In the genomic region with DNA sequence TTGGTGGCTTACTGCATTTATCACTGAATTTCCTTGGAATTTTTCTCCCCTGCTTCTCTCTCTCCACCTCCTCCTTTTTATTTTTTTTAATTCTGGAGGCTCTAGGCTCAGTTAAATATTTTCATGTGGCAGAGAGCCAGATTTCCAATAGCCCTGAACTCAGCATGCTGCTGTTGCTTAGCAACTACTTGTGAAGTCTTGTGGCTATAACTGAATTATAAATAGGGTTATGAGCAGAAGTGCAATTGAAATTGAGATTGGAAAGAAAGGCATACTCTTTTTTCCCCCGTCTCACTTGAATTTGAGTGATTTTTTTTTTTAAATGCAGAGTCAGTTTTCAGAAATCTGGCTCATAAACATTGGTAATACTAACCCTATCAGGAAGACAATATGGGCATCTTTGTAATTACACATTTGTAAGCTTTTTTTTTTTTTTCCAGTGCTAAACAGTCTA, we compare ENCODE assay signal across 8 cellular contexts. TPM values are rescaled to one million over a fixed set of nuclear protein-coding genes. Genes with fewer than 3 reads are reported as not detected.
A peak's percentile ranks its signal among the peaks of the same experiment; 100 is the strongest.
DNase-seq lines count a peak whose midpoint lies in the region; ATAC-seq, FAIRE-seq and TF ChIP-seq lines count a peak whose summit lies in the region.

No MANE protein-coding gene starts in this region.

- peaks cover 5% of the 10 kb centered on the region for H3K9me3 Mint-ChIP-seq in activated CD4-positive, alpha-beta T cell treated with anti-CD3 and anti-CD28 coated beads, Interleukin-2, amount 10 ng/mL, durations not matched to agents 7 days and 5 days

- DNase-seq in activated CD4-positive, alpha-beta T cell treated with anti-CD3 and anti-CD28 coated beads, Interleukin-2, amount 10 ng/mL, durations not matched to agents 7 days and 5 days = no peak
- DNase-seq in activated CD4-positive, alpha-beta T cell treated with anti-CD3 and anti-CD28 coated beads, Interleukin-2, amount 50 U/mL, for 1 hour = no peak
- DNase-seq in NCI-H345 treated with DMSO at 0.1 percent for 48 hours (lab: John Stamatoyannopoulos, UW; ENCODE audit: unreplicated experiment) (peak; percentile 90), body of pancreas (peak in 3 of 4 donors; percentile 38 to 72 (median 52)), kidney (no peak), stomach (no peak)
- DNase-seq in activated CD4-positive, CD25-positive, alpha-beta regulatory T cell (lab: John Stamatoyannopoulos, UW) = no peak

- CTCF ChIA-PET in activated CD4-positive, alpha-beta T cell treated with anti-CD3 and anti-CD28 coated beads, Interleukin-2, amount 10 ng/mL, durations not matched to agents 7 days and 5 days (lab: Charles Lee) = interaction anchor here (1.0 to 1.1 kb wide), 2 partner anchors 10 to 31 kb away, joined by 3 to 4 read pairs; no protein-coding TSS in a partner anchor

- POLR2A ChIA-PET in activated CD4-positive, alpha-beta T cell treated with anti-CD3 and anti-CD28 coated beads, Interleukin-2, amount 10 ng/mL, durations not matched to agents 7 days and 5 days (lab: Charles Lee) = no interaction called here

- no peak overlapping the region for H3K4me3 Mint-ChIP-seq in activated CD4-positive, alpha-beta T cell treated with anti-CD3 and anti-CD28 coated beads, Interleukin-2, amount 10 ng/mL, durations not matched to agents 7 days and 5 days

- TF ChIP-seq POLR2A in body of pancreas (IDR thresholded peaks at IDR 0.05) (no peak), stomach (IDR thresholded peaks at IDR 0.05) (no peak)

- peak; percentile 97 for FAIRE-seq in kidney (lab: Jason Lieb, UNC)

- H3K27me3 ChIP-seq in body of pancreas (no peaks in the 10 kb centered on the region), stomach (no peaks in the 10 kb centered on the region)

- 0 to 4% methylated on average over 1 of the region's 1 CpG for WGBS in body of pancreas, 2 donors
- 6 to 12% (median 9%) methylated on average over 1 of the region's 1 CpG for WGBS in stomach, 5 donors

- ATAC-seq in HG03139 (IDR thresholded peaks at IDR 0.05; ENCODE audit: unreplicated experiment) (peak; percentile 62), body of pancreas (peak; percentile 94)

- peak overlapping the region; percentile 28 for H3K27ac Mint-ChIP-seq in activated CD4-positive, alpha-beta T cell treated with anti-CD3 and anti-CD28 coated beads, Interleukin-2, amount 10 ng/mL, durations not matched to agents 7 days and 5 days

- no peak overlapping the region for H3K4me3 ChIP-seq in body of pancreas
- peak overlapping the region; percentile 26 to 34 for H3K4me3 ChIP-seq in kidney (ENCODE audit: low read length in 2 of 2)
- H3K4me3 ChIP-seq in stomach = no peak overlapping the region

- peaks cover 43% of the 10 kb centered on the region for H3K36me3 Mint-ChIP-seq in activated CD4-positive, alpha-beta T cell treated with anti-CD3 and anti-CD28 coated beads, Interleukin-2, amount 10 ng/mL, durations not matched to agents 7 days and 5 days (ENCODE audit: low read depth)

- H3K27me3 Mint-ChIP-seq in activated CD4-positive, alpha-beta T cell treated with anti-CD3 and anti-CD28 coated beads, Interleukin-2, amount 10 ng/mL, durations not matched to agents 7 days and 5 days = no peaks in the 10 kb centered on the region

- no peaks in the 10 kb centered on the region for H3K36me3 ChIP-seq in body of pancreas (replicated peaks in 1 of 2; ENCODE audit: insufficient read depth in 1 of 2, low read depth in 2 of 2)
- no peaks in the 10 kb centered on the region for H3K36me3 ChIP-seq in kidney (ENCODE audit: control insufficient read depth in 1 of 2, insufficient read depth in 2 of 2, low read length in 2 of 2)
- no peaks in the 10 kb centered on the region for H3K36me3 ChIP-seq in stomach

- H3K4me1 Mint-ChIP-seq in activated CD4-positive, alpha-beta T cell treated with anti-CD3 and anti-CD28 coated beads, Interleukin-2, amount 10 ng/mL, durations not matched to agents 7 days and 5 days = peaks cover 67% of the 10 kb centered on the region

- TF ChIP-seq CTCF in body of pancreas (IDR thresholded peaks at IDR 0.05) (no peak), kidney (IDR thresholded peaks at IDR 0.05; ENCODE audit: borderline replicate concordance, extremely low read depth, insufficient read depth) (no peak), stomach (IDR thresholded peaks at IDR 0.05) (no peak)

- H3K4me1 ChIP-seq in body of pancreas (peaks cover 23% of the 10 kb centered on the region), kidney (ENCODE audit: control insufficient read depth in 1 of 2, insufficient read depth in 1 of 2, low read depth in 1 of 2, low read length in 2 of 2) (peaks cover 4 to 13% of the 10 kb centered on the region in 2 donors), stomach (peaks cover 13 to 44% (median 22%) of the 10 kb centered on the region in 4 donors)

- intact Hi-C loops in body of pancreas (cut with DNase I) (no loop called here), kidney (cut with DNase I) (loop anchor here (5.0 kb wide), 1 partner anchor 36 kb away; the partner anchor contains the start of gene ATF7IP), stomach (cut with DNase I; ENCODE audit: low total_unique reads) (no loop called here)

- H3K9me3 ChIP-seq in body of pancreas (no peaks in the 10 kb centered on the region), kidney (ENCODE audit: control insufficient read depth in 1 of 2, low read length in 2 of 2) (peaks cover 2 to 4% of the 10 kb centered on the region in 2 donors), stomach (peaks cover 0 to 6% (median 0%) of the 10 kb centered on the region in 4 donors)

- H3K27ac ChIP-seq in body of pancreas (peak overlapping the region in 2 of 4 donors; percentile 48 to 49), kidney (ENCODE audit: low read depth in 2 of 2, low read length in 2 of 2) (peak overlapping the region in 1 of 2 donors; percentile 12), stomach (peak overlapping the region in 3 of 5 donors; percentile 16 to 58 (median 34))

- H3K9ac ChIP-seq in kidney (ENCODE audit: low read length in 2 of 2) = peak overlapping the region in 1 of 2 donors; percentile 27

- no peak for TF ChIP-seq EP300 in stomach (IDR thresholded peaks at IDR 0.05)

RNA-seq across cellular contexts. Expression of gene ATF7IP, which starts 38.3 kb away (rescaled TPM):
- 100 to 1,000 TPM in 1 of 2 experiments, 10 to 100 TPM in 1; 96.7 to 108 TPM for total RNA-seq in activated CD4-positive, alpha-beta T cell treated with anti-CD3 and anti-CD28 coated beads, Interleukin-2, amount 10 ng/mL, durations not matched to agents 7 days and 5 days
- 10 to 100 TPM; 37.6 to 80.8 TPM for total RNA-seq in body of pancreas
- total RNA-seq in kidney = 97.1 TPM
- 6.3 TPM for polyA plus RNA-seq in kidney (ENCODE audit: insufficient read depth, low read depth, low replicate concordance)
- total RNA-seq in stomach = 10 to 100 TPM; 47.5 to 91.0 (median 84.8) TPM
- polyA plus RNA-seq in stomach = 1 to 10 TPM; 4.9 to 6.5 (median 5.7) TPM

Comparison
In these comparisons a context has a peak if more than half of its experiments do, and no peak if none do; other contexts are left out.
1. DNase-seq: peak in NCI-H345 treated with DMSO at 0.1 percent for 48 hours (single experiment) and body of pancreas (3 of 4); none in activated CD4-positive, alpha-beta T cell treated with anti-CD3 and anti-CD28 coated beads, Interleukin-2, amount 10 ng/mL, durations not matched to agents 7 days and 5 days (single experiment), activated CD4-positive, alpha-beta T cell treated with anti-CD3 and anti-CD28 coated beads, Interleukin-2, amount 50 U/mL, for 1 hour (single experiment), kidney (single experiment), stomach (single experiment) and activated CD4-positive, CD25-positive, alpha-beta regulatory T cell (0 of 4).
2. H3K4me3 ChIP-seq: peak in kidney (2 of 2); none in body of pancreas (0 of 2) and stomach (0 of 4).